24 cellular contexts compared by ENCODE assay signal in genomic region chr6:39076993-39077535, GRCh38. TPM values are rescaled to one million over a fixed set of nuclear protein-coding genes. Genes with fewer than 3 reads are reported as not detected.
DNase-seq lines count a peak whose midpoint lies in the region; ATAC-seq and TF ChIP-seq lines count a peak whose summit lies in the region.
"Had no signal": no experiment of that assay in that cellular context is flagged by ENCODE, and none has a peak within 500 bp of the region (broad histone marks: within the 10 kb centered on the region; RNA-seq: fewer than 3 reads in every experiment).

No MANE protein-coding gene starts in this region.

- intact Hi-C loops in heart left ventricle (cut with DNase I) = no loop called here

- no peaks in the 10 kb centered on the region for H3K79me2 ChIP-seq in osteoblast (ENCODE audit: insufficient read depth, low read length)

- TF ChIP-seq CTCF in right atrium auricular region (IDR thresholded peaks at IDR 0.05) (no peak), heart left ventricle (IDR thresholded peaks at IDR 0.05) (no peak), osteoblast (IDR thresholded peaks at IDR 0.05; ENCODE audit: extremely low read depth, low read depth, low read length) (no peak)

- H3K4me1 ChIP-seq in right atrium auricular region = no peaks in the 10 kb centered on the region
- no peaks in the 10 kb centered on the region for H3K4me1 ChIP-seq in heart left ventricle
- H3K4me1 ChIP-seq in osteoblast (ENCODE audit: insufficient read depth, low read length) = no peaks in the 10 kb centered on the region
- H3K4me1 ChIP-seq: SJCRH30 had no signal

- WGBS in heart left ventricle, 4 donors = 54 to 77% (median 68%) methylated on average over 4 of the region's 4 CpGs

- DNase-seq in NCI-H82 (lab: John Stamatoyannopoulos, UW) (peak; percentile 71), NCI-H82 treated with DMSO at 0.1 percent for 48 hours (lab: John Stamatoyannopoulos, UW; ENCODE audit: unreplicated experiment) (no peak), right atrium auricular region (ENCODE audit: low spot score) (peak; percentile 43), heart left ventricle (no peak), osteoblast (ENCODE audit: insufficient read length, low spot score, missing footprints) (peak; percentile 38), GM03348 (ENCODE audit: low spot score) (no peak)
- DNase-seq: 8988T, C1 segment of cervical spinal cord, DMS153, HCEC 1CT, Karpas-422, MV-4-11, NCI-H1105 treated with DMSO at 0.1 percent for 48 hours, NCI-H2029 treated with DMSO at 0.1 percent for 48 hours, NCI-H226, NCI-H510A treated with DMSO at 0.1 percent for 48 hours, OCI-M1, SJCRH30 had no signal

- no peak overlapping the region for H2AFZ ChIP-seq in osteoblast (ENCODE audit: low read length)
- H2AFZ ChIP-seq: GM23338 had no signal

- no peaks in the 10 kb centered on the region for H3K9me3 ChIP-seq in right atrium auricular region
- no peaks in the 10 kb centered on the region for H3K9me3 ChIP-seq in heart left ventricle
- H3K9me3 ChIP-seq in osteoblast (ENCODE audit: low read depth, low read length) = no peaks in the 10 kb centered on the region
- H3K9me3 ChIP-seq: SJCRH30 had no signal

- H4K20me1 ChIP-seq in osteoblast (ENCODE audit: insufficient read depth, low read length) = no peaks in the 10 kb centered on the region

- TF ChIP-seq POLR2A in heart left ventricle (IDR thresholded peaks at IDR 0.05) = no peak

- no peak overlapping the region for H3K27ac ChIP-seq in right atrium auricular region
- no peak overlapping the region for H3K27ac ChIP-seq in heart left ventricle
- H3K27ac ChIP-seq in osteoblast (ENCODE audit: low read depth, low read length) = no peak overlapping the region
- H3K27ac ChIP-seq: SJCRH30 had no signal

- H3K27me3 ChIP-seq in right atrium auricular region (no peaks in the 10 kb centered on the region), heart left ventricle (peaks cover 0 to 4% (median 0%) of the 10 kb centered on the region in 9 donors), osteoblast (ENCODE audit: insufficient read depth, low read length) (no peaks in the 10 kb centered on the region)

- ATAC-seq in heart left ventricle (no peak), HG02610 (IDR thresholded peaks at IDR 0.05; ENCODE audit: unreplicated experiment) (peak; percentile 60), HG03159 (IDR thresholded peaks at IDR 0.05; ENCODE audit: unreplicated experiment) (no peak)
- ATAC-seq: CD8-positive, alpha-beta T cell; GM23338 had no signal

- no peak overlapping the region for H3K4me3 ChIP-seq in right atrium auricular region
- no peak overlapping the region for H3K4me3 ChIP-seq in heart left ventricle
- no peak overlapping the region for H3K4me3 ChIP-seq in osteoblast (ENCODE audit: insufficient read depth, low read length)
- H3K4me3 ChIP-seq: GM23338, SJCRH30 had no signal

- H3K36me3 ChIP-seq in right atrium auricular region (no peaks in the 10 kb centered on the region), heart left ventricle (no peaks in the 10 kb centered on the region), osteoblast (ENCODE audit: insufficient read depth, low read length) (no peaks in the 10 kb centered on the region)
- H3K36me3 ChIP-seq: SJCRH30 had no signal

- H3K4me2 ChIP-seq in osteoblast (ENCODE audit: insufficient read depth, low read length) = no peak overlapping the region
- H3K4me2 ChIP-seq: GM23338 had no signal

RNA-seq across cellular contexts. Expression of gene GLP1R, which starts 28.5 kb away (rescaled TPM):
- total RNA-seq in right atrium auricular region (1 to 10 TPM; 1.9 to 5.8 TPM), heart left ventricle (1 to 10 TPM in 8 of 9 donors, under 1 TPM in 1; 0.25 to 6.4 (median 2.4) TPM), osteoblast (not detected in 2 replicates)
- polyA plus RNA-seq in heart left ventricle = 1 to 10 TPM; 1.3 to 1.6 TPM
- total RNA-seq: CD8-positive, alpha-beta T cell; G401; M059J; SJCRH30 had no signal

RNA-seq across cellular contexts. Expression of gene SAYSD1, which starts 37.9 kb away (rescaled TPM):
- total RNA-seq in right atrium auricular region = 10 to 100 TPM; 10.3 to 10.5 TPM
- total RNA-seq in heart left ventricle = 10 to 100 TPM in 4 of 9 donors, 1 to 10 TPM in 5; 6.5 to 14.6 (median 9.2) TPM
- 10 to 100 TPM in 1 of 2 donors, 1 to 10 TPM in 1; 9.6 to 10.3 TPM for polyA plus RNA-seq in heart left ventricle
- 29.8 and 31.1 TPM in 2 replicates for total RNA-seq in osteoblast

Comparison
In these comparisons a context has a peak if more than half of its experiments do, and no peak if none do; other contexts are left out.
1. DNase-seq: peak in NCI-H82 (single experiment), right atrium auricular region (single experiment) and osteoblast (single experiment); none in NCI-H82 treated with DMSO at 0.1 percent for 48 hours (single experiment), heart left ventricle (0 of 5) and GM03348 (single experiment).